ENCODE assay signal across 9 cellular contexts in the genomic region with DNA sequence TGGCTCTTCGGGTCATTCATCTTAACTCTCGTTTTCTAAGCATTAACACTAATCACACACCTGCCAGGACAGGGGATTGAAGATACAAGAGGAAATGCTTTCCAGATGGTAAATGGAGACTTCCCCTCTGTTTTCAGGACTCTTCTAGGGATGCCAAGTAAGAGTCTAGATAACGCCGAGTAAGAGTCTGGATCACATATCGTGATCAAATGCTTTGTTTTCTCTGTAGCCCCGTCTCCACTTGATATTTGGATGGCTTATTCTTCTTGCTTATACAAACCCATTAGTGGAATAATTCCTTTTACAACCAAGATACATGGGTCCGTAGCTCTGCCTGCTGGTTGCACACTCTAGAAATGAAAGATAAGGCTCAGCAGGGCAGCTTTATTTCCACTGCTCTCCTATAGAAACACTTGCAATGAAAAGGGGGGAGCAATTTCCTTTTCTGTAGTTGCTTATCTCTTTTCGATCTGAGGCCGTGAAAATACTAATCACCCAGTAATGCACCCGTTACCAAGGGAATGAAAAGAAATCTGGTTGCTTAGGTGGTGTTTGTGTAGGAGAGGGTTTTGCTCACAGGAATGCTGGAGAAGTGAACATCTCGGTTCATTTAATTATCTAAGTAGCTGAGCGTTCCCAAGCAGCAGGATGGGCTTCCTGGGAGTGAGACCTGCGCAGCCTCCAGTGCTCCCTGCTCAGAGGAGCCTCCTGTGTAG.
A peak's percentile ranks its signal among the peaks of the same experiment; 100 is the strongest.
DNase-seq lines count a peak whose midpoint lies in the region; ATAC-seq and TF ChIP-seq lines count a peak whose summit lies in the region.
"Had no signal": no experiment of that assay in that cellular context is flagged by ENCODE, and none has a peak within 500 bp of the region (broad histone marks: within the 10 kb centered on the region; RNA-seq: fewer than 3 reads in every experiment).

No MANE protein-coding gene starts in this region.

- no peak for TF ChIP-seq POLR2A in vagina (IDR thresholded peaks at IDR 0.05)

- H3K27ac Mint-ChIP-seq in WTC11: peak overlapping the region; percentile 80

- H3K36me3 ChIP-seq in thoracic aorta (no peaks in the 10 kb centered on the region), vagina (no peaks in the 10 kb centered on the region)
- H3K36me3 ChIP-seq: upper lobe of left lung had no signal

- no peak overlapping the region for H3K4me3 Mint-ChIP-seq in WTC11

- peak; percentile 89 for DNase-seq in M059J (ENCODE audit: low read depth)
- no peak for DNase-seq in WTC11 (ENCODE audit: low spot score)
- DNase-seq in iris pigment epithelial cell (ENCODE audit: low read depth): peak; percentile 15
- DNase-seq in thoracic aorta (ENCODE audit: low spot score): no peak
- no peak for DNase-seq in NCI-H510A treated with DMSO at 0.1 percent for 48 hours (lab: John Stamatoyannopoulos, UW)
- DNase-seq in vagina (ENCODE audit: extremely low spot score in 2 of 2): no peak
- DNase-seq: activated CD4-positive, alpha-beta T cell treated with anti-CD3 and anti-CD28 coated beads, Interleukin-2, amount 50 U/mL, for 4 hours had no signal

- H3K4me3 ChIP-seq in thoracic aorta (peak overlapping the region; percentile 20), vagina (peak overlapping the region in 1 of 2 donors; percentile 1)

- H3K36me3 Mint-ChIP-seq in WTC11: peaks cover 36% of the 10 kb centered on the region

- POLR2A ChIA-PET in WTC11 (lab: Charles Lee): no interaction called here

- no peak for TF ChIP-seq CTCF in WTC11 (IDR thresholded peaks at IDR 0.05)
- TF ChIP-seq CTCF in thoracic aorta (IDR thresholded peaks at IDR 0.05): no peak
- TF ChIP-seq CTCF in vagina (IDR thresholded peaks at IDR 0.05): no peak

- peaks cover 11% of the 10 kb centered on the region for H3K9me3 Mint-ChIP-seq in WTC11

- H3K27ac ChIP-seq in thoracic aorta (no peak overlapping the region), vagina (no peak overlapping the region)
- H3K27ac ChIP-seq: upper lobe of left lung had no signal

- no peaks in the 10 kb centered on the region for H3K27me3 Mint-ChIP-seq in WTC11 (ENCODE audit: low read depth)

- H3K27me3 ChIP-seq in thoracic aorta (replicated peaks; ENCODE audit: insufficient read depth) (no peaks in the 10 kb centered on the region), vagina (no peaks in the 10 kb centered on the region)
- H3K27me3 ChIP-seq: upper lobe of left lung had no signal

- H3K9me3 ChIP-seq in thoracic aorta: no peaks in the 10 kb centered on the region
- no peaks in the 10 kb centered on the region for H3K9me3 ChIP-seq in vagina
- H3K9me3 ChIP-seq: upper lobe of left lung had no signal

- ATAC-seq in WTC11: peak; percentile 33
- ATAC-seq in thoracic aorta (ENCODE audit: insufficient number of reproducible peaks, low FRiP score, low read depth): no peak
- ATAC-seq in GM19351 (IDR thresholded peaks at IDR 0.05; ENCODE audit: unreplicated experiment): no peak

- H3K4me1 ChIP-seq in thoracic aorta (ENCODE audit: control insufficient read depth in 1 of 2, low read depth in 2 of 2): peaks cover 0 to 8% of the 10 kb centered on the region in 2 donors
- H3K4me1 ChIP-seq in vagina: no peaks in the 10 kb centered on the region

- CTCF ChIA-PET in WTC11 (lab: Charles Lee): interaction anchor here (0.7 to 1.0 kb wide), 2 partner anchors 123 to 144 kb away, joined by 3 to 4 read pairs; no protein-coding TSS in a partner anchor

- H3K4me1 Mint-ChIP-seq in WTC11: peaks cover 29% of the 10 kb centered on the region

- intact Hi-C loops in vagina (cut with DNase I): no loop called here

TF ChIP-seq in WTC11, 78 proteins besides CTCF, POLR2A, EP300 and RAD21:
- TF ChIP-seq, protein P1, sequence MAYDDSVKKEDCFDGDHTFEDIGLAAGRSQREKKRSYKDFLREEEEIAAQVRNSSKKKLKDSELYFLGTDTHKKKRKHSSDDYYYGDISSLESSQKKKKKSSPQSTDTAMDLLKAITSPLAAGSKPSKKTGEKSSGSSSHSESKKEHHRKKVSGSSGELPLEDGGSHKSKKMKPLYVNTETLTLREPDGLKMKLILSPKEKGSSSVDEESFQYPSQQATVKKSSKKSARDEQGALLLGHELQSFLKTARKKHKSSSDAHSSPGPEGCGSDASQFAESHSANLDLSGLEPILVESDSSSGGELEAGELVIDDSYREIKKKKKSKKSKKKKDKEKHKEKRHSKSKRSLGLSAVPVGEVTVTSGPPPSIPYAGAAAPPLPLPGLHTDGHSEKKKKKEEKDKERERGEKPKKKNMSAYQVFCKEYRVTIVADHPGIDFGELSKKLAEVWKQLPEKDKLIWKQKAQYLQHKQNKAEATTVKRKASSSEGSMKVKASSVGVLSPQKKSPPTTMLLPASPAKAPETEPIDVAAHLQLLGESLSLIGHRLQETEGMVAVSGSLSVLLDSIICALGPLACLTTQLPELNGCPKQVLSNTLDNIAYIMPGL (CRISPR knock-in tag; IDR thresholded peaks at IDR 0.05): no peak
- TF ChIP-seq ELF4 (CRISPR knock-in tag; IDR thresholded peaks at IDR 0.05; ENCODE audit: low read depth) (no peak), ATF2 (CRISPR knock-in tag; IDR thresholded peaks at IDR 0.05; ENCODE audit: borderline replicate concordance, low read depth) (no peak), JAZF1 (CRISPR knock-in tag; IDR thresholded peaks at IDR 0.05) (no peak), SOX15 (CRISPR knock-in tag; IDR thresholded peaks at IDR 0.05) (no peak)
- TF ChIP-seq, protein P2, sequence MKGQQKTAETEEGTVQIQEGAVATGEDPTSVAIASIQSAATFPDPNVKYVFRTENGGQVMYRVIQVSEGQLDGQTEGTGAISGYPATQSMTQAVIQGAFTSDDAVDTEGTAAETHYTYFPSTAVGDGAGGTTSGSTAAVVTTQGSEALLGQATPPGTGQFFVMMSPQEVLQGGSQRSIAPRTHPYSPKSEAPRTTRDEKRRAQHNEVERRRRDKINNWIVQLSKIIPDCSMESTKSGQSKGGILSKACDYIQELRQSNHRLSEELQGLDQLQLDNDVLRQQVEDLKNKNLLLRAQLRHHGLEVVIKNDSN (CRISPR knock-in tag; IDR thresholded peaks at IDR 0.05): no peak
- TF ChIP-seq, protein P3, sequence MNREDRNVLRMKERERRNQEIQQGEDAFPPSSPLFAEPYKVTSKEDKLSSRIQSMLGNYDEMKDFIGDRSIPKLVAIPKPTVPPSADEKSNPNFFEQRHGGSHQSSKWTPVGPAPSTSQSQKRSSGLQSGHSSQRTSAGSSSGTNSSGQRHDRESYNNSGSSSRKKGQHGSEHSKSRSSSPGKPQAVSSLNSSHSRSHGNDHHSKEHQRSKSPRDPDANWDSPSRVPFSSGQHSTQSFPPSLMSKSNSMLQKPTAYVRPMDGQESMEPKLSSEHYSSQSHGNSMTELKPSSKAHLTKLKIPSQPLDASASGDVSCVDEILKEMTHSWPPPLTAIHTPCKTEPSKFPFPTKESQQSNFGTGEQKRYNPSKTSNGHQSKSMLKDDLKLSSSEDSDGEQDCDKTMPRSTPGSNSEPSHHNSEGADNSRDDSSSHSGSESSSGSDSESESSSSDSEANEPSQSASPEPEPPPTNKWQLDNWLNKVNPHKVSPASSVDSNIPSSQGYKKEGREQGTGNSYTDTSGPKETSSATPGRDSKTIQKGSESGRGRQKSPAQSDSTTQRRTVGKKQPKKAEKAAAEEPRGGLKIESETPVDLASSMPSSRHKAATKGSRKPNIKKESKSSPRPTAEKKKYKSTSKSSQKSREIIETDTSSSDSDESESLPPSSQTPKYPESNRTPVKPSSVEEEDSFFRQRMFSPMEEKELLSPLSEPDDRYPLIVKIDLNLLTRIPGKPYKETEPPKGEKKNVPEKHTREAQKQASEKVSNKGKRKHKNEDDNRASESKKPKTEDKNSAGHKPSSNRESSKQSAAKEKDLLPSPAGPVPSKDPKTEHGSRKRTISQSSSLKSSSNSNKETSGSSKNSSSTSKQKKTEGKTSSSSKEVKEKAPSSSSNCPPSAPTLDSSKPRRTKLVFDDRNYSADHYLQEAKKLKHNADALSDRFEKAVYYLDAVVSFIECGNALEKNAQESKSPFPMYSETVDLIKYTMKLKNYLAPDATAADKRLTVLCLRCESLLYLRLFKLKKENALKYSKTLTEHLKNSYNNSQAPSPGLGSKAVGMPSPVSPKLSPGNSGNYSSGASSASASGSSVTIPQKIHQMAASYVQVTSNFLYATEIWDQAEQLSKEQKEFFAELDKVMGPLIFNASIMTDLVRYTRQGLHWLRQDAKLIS (CRISPR knock-in tag; IDR thresholded peaks at IDR 0.05; ENCODE audit: borderline replicate concordance): no peak
- TF ChIP-seq, protein P4, sequence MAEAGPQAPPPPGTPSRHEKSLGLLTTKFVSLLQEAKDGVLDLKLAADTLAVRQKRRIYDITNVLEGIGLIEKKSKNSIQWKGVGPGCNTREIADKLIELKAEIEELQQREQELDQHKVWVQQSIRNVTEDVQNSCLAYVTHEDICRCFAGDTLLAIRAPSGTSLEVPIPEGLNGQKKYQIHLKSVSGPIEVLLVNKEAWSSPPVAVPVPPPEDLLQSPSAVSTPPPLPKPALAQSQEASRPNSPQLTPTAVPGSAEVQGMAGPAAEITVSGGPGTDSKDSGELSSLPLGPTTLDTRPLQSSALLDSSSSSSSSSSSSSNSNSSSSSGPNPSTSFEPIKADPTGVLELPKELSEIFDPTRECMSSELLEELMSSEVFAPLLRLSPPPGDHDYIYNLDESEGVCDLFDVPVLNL (CRISPR knock-in tag; IDR thresholded peaks at IDR 0.05; ENCODE audit: borderline replicate concordance, low read depth): no peak

Comparison
In these comparisons a context has a peak if more than half of its experiments do, and no peak if none do; other contexts are left out.
1. DNase-seq: peak in M059J (single experiment) and iris pigment epithelial cell (single experiment); none in WTC11 (single experiment), thoracic aorta (single experiment), NCI-H510A treated with DMSO at 0.1 percent for 48 hours (single experiment) and vagina (0 of 2).